14 cellular contexts compared by ENCODE assay signal in the genomic region with DNA sequence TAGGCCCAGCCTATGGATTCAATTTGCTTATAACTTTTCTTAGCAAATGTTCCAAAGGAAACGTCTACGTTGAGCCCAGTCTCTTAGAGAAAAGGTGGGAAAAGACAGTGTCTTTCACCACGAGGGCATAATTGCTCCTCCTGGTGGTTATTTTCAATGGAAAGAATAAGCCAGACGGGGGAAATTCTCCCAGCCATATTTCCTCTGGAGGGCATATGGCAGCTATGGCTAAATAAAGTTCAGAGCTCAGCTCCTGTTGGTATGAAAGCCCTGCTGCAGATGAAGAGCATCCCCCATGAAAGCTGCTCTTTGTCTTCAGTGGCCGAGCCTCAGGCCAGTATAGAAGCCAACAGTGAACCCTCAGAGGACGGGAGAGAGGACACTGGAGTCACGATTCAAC.
A peak's percentile ranks its signal among the peaks of the same experiment; 100 is the strongest.
DNase-seq lines count a peak whose midpoint lies in the region; ATAC-seq and TF ChIP-seq lines count a peak whose summit lies in the region.
"Had no signal": no experiment of that assay in that cellular context is flagged by ENCODE, and none has a peak within 500 bp of the region (broad histone marks: within the 10 kb centered on the region; RNA-seq: fewer than 3 reads in every experiment).

No MANE protein-coding gene starts in this region.

- H3K27me3 ChIP-seq in H7 (ENCODE audit: control insufficient read depth, insufficient read depth, low read length) (no peaks in the 10 kb centered on the region), hepatocyte (no peaks in the 10 kb centered on the region), MG63 (no peaks in the 10 kb centered on the region)
- H3K27me3 ChIP-seq: esophagus muscularis mucosa, stomach had no signal

- CTCF ChIA-PET in WTC11 (lab: Charles Lee), result interaction anchor here (0.7 to 1.7 kb wide), 12 partner anchors 8 to 316 kb away, joined by 3 to 9 read pairs (median 4); no protein-coding TSS in a partner anchor

- H2AFZ ChIP-seq in hepatocyte, result no peak overlapping the region

- no peak overlapping the region for H3K27ac Mint-ChIP-seq in WTC11
- no peak overlapping the region for H3K27ac Mint-ChIP-seq in T-helper 2 cell treated with Interferon-gamma antibody and Interleukin-4, amounts not matched to agents 5 μg/mL and 100 μg/mL, for 36 hours

- no peak overlapping the region for H3K4me2 ChIP-seq in hepatocyte

- DNase-seq in H7 (peak; percentile 44), WTC11 (ENCODE audit: low spot score) (no peak), hepatocyte (ENCODE audit: low spot score) (peak; percentile 13), MG63 (no peak), NCI-H510A treated with DMSO at 0.1 percent for 48 hours (lab: John Stamatoyannopoulos, UW) (no peak)
- no peak for DNase-seq in T-helper 2 cell treated with Interferon-gamma antibody and Interleukin-4, amounts not matched to agents 5 μg/mL and 100 μg/mL, for 36 hours (ENCODE audit: low spot score)
- DNase-seq: AML-193; NCI-H1092; NK-92 treated with Interleukin-12 subunit alpha and Interleukin-12 subunit beta, amount 100 ng/mL, for 24 hours; stimulated activated CD4-positive, alpha-beta T cell treated with anti-CD3 and anti-CD28 coated beads, Interleukin-2, amount 100 ng/mL, for 48 hours; stomach had no signal

- WGBS in hepatocyte (ENCODE audit: low lambda C conversion rate, missing lambda C conversion rate), result 63% methylated on average over 7 of the region's 7 CpGs

- H3K79me2 ChIP-seq in hepatocyte, result no peaks in the 10 kb centered on the region

- H3K36me3 ChIP-seq in H7 (replicated peaks; ENCODE audit: control insufficient read depth, insufficient read depth, low read length), result no peaks in the 10 kb centered on the region
- H3K36me3 ChIP-seq in hepatocyte (replicated peaks; ENCODE audit: insufficient read depth, low read depth), result no peaks in the 10 kb centered on the region
- H3K36me3 ChIP-seq in MG63, result no peaks in the 10 kb centered on the region
- H3K36me3 ChIP-seq: esophagus muscularis mucosa, stomach had no signal

- POLR2A ChIA-PET in WTC11 (lab: Charles Lee), result no interaction called here

- H3K9me2 ChIP-seq in hepatocyte (replicated peaks; ENCODE audit: insufficient read depth), result no peaks in the 10 kb centered on the region

- ATAC-seq in WTC11 (peak; percentile 61), esophagus mucosa (no peak)

- H3K9me3 ChIP-seq in hepatocyte (ENCODE audit: low read depth) (no peaks in the 10 kb centered on the region), MG63 (no peaks in the 10 kb centered on the region)
- H3K9me3 ChIP-seq: esophagus muscularis mucosa, stomach had no signal

- no peaks in the 10 kb centered on the region for H3K36me3 Mint-ChIP-seq in WTC11
- no peaks in the 10 kb centered on the region for H3K36me3 Mint-ChIP-seq in T-helper 2 cell treated with Interferon-gamma antibody and Interleukin-4, amounts not matched to agents 5 μg/mL and 100 μg/mL, for 36 hours (ENCODE audit: low read depth)

- H3K4me3 Mint-ChIP-seq in WTC11, result no peak overlapping the region
- H3K4me3 Mint-ChIP-seq in T-helper 2 cell treated with Interferon-gamma antibody and Interleukin-4, amounts not matched to agents 5 μg/mL and 100 μg/mL, for 36 hours, result no peak overlapping the region

- H3K27me3 Mint-ChIP-seq in WTC11 (ENCODE audit: low read depth), result no peaks in the 10 kb centered on the region
- H3K27me3 Mint-ChIP-seq in T-helper 2 cell treated with Interferon-gamma antibody and Interleukin-4, amounts not matched to agents 5 μg/mL and 100 μg/mL, for 36 hours (ENCODE audit: low read depth), result no peaks in the 10 kb centered on the region

- no peak overlapping the region for H3K4me3 ChIP-seq in H7 (ENCODE audit: insufficient read depth, low read depth, low read length)
- H3K4me3 ChIP-seq in hepatocyte, result no peak overlapping the region
- no peak overlapping the region for H3K4me3 ChIP-seq in MG63
- H3K4me3 ChIP-seq: esophagus muscularis mucosa, stomach had no signal

- H4K20me1 ChIP-seq in hepatocyte (ENCODE audit: insufficient read depth, poor library complexity, severe bottlenecking), result no peaks in the 10 kb centered on the region

- H3K9me3 Mint-ChIP-seq in WTC11, result peaks cover 7% of the 10 kb centered on the region
- no peaks in the 10 kb centered on the region for H3K9me3 Mint-ChIP-seq in T-helper 2 cell treated with Interferon-gamma antibody and Interleukin-4, amounts not matched to agents 5 μg/mL and 100 μg/mL, for 36 hours

- H3K4me1 Mint-ChIP-seq in WTC11, result peaks cover 10% of the 10 kb centered on the region
- H3K4me1 Mint-ChIP-seq in T-helper 2 cell treated with Interferon-gamma antibody and Interleukin-4, amounts not matched to agents 5 μg/mL and 100 μg/mL, for 36 hours (ENCODE audit: low read depth), result no peaks in the 10 kb centered on the region

- no peak overlapping the region for H3K27ac ChIP-seq in 22Rv1
- no peak overlapping the region for H3K27ac ChIP-seq in hepatocyte
- H3K27ac ChIP-seq: esophagus muscularis mucosa, stomach had no signal

- H3K4me1 ChIP-seq in hepatocyte (ENCODE audit: insufficient read depth), result no peaks in the 10 kb centered on the region
- H3K4me1 ChIP-seq: esophagus muscularis mucosa, stomach had no signal

- 0 out of 2 replicates have a peak, but pooled peaks have one; percentile 13 for TF ChIP-seq CTCF in 22Rv1 (IDR thresholded peaks at IDR 0.05)
- TF ChIP-seq CTCF in WTC11 (IDR thresholded peaks at IDR 0.05), result no peak
- peak; percentile 35 for TF ChIP-seq CTCF in hepatocyte (IDR thresholded peaks at IDR 0.05; ENCODE audit: poor library complexity)

TF ChIP-seq in WTC11, 78 proteins besides CTCF, POLR2A, EP300 and RAD21 (continues in another document):
- TF ChIP-seq NFE2L1 (CRISPR knock-in tag; IDR thresholded peaks at IDR 0.05) (no peak), NR3C1 (CRISPR knock-in tag; conservative IDR thresholded peaks at IDR 0.05; ENCODE audit: low read depth) (no peak), MYBL2 (CRISPR knock-in tag; IDR thresholded peaks at IDR 0.05) (no peak), FOXK1 (CRISPR knock-in tag; IDR thresholded peaks at IDR 0.05) (no peak), ZNF396 (CRISPR knock-in tag; IDR thresholded peaks at IDR 0.05; ENCODE audit: borderline replicate concordance) (no peak)
- TF ChIP-seq, protein P1, sequence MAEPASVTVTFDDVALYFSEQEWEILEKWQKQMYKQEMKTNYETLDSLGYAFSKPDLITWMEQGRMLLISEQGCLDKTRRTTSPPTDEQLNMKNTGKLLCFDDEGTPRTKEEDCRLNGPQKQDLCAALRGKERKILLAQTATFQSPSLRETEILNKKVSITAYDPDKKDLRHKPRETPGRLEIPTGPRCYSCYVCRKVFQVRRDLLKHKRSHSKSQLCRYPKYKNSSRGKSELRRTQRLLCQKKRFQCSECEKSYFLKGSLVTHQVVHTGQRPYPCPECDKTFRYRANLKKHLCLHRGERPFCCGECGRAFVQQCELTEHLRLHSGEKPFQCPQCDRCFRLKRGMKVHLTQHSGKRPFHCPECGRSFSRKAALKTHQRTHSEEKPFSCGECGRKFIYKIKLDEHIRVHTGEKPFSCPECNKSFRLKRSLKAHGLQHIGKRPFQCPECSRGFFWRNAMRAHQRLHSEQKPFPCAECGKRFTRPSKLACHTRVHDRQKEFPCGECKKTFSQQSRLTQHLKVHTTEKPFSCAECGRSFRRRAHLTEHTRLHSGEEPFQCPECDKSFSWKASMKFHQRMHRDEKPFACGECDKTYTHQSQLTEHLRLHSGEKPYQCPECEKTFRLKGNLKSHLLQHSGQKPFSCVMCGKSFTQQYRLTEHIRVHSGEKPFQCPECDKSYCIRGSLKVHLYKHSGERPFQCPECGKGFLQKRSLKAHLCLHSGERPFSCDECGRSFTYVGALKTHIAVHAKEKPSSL (CRISPR knock-in tag; conservative IDR thresholded peaks at IDR 0.05), result no peak
- TF ChIP-seq, protein P2, sequence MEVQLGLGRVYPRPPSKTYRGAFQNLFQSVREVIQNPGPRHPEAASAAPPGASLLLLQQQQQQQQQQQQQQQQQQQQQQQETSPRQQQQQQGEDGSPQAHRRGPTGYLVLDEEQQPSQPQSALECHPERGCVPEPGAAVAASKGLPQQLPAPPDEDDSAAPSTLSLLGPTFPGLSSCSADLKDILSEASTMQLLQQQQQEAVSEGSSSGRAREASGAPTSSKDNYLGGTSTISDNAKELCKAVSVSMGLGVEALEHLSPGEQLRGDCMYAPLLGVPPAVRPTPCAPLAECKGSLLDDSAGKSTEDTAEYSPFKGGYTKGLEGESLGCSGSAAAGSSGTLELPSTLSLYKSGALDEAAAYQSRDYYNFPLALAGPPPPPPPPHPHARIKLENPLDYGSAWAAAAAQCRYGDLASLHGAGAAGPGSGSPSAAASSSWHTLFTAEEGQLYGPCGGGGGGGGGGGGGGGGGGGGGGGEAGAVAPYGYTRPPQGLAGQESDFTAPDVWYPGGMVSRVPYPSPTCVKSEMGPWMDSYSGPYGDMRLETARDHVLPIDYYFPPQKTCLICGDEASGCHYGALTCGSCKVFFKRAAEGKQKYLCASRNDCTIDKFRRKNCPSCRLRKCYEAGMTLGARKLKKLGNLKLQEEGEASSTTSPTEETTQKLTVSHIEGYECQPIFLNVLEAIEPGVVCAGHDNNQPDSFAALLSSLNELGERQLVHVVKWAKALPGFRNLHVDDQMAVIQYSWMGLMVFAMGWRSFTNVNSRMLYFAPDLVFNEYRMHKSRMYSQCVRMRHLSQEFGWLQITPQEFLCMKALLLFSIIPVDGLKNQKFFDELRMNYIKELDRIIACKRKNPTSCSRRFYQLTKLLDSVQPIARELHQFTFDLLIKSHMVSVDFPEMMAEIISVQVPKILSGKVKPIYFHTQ (CRISPR knock-in tag; IDR thresholded peaks at IDR 0.05), result no peak
- TF ChIP-seq, protein P3, sequence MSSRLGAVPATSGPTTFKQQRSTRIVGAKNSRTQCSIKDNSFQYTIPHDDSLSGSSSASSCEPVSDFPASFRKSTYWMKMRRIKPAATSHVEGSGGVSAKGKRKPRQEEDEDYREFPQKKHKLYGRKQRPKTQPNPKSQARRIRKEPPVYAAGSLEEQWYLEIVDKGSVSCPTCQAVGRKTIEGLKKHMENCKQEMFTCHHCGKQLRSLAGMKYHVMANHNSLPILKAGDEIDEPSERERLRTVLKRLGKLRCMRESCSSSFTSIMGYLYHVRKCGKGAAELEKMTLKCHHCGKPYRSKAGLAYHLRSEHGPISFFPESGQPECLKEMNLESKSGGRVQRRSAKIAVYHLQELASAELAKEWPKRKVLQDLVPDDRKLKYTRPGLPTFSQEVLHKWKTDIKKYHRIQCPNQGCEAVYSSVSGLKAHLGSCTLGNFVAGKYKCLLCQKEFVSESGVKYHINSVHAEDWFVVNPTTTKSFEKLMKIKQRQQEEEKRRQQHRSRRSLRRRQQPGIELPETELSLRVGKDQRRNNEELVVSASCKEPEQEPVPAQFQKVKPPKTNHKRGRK (CRISPR knock-in tag; IDR thresholded peaks at IDR 0.05; ENCODE audit: borderline replicate concordance), result no peak

Comparison
In these comparisons a context has a peak if more than half of its experiments do, and no peak if none do; other contexts are left out.
1. DNase-seq: peak in H7 (single experiment) and hepatocyte (single experiment); none in WTC11 (single experiment), MG63 (single experiment), NCI-H510A treated with DMSO at 0.1 percent for 48 hours (single experiment) and T-helper 2 cell treated with Interferon-gamma antibody and Interleukin-4, amounts not matched to agents 5 μg/mL and 100 μg/mL, for 36 hours (single experiment).